In the genomic region with DNA sequence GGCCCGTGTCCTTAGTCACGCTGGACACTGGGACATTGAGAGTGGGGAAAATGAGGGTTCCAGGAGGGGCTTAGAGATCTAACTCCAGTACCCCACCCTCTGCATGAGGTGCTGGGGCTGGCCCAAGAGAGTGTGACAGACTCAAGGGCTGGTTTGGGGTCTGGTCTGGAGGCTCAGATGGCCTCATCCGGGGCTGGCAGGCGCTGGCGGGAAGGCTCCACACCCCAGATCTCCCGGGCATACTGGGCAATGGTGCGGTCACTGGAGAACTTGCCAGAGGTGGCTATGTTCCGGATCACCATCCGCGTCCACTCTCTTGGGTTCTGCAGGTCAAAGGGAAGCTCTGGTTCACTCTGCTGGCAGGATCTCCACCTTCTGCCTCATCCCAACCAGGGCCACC, we compare ENCODE assay signal across 9 cellular contexts. TPM values are rescaled to one million over a fixed set of nuclear protein-coding genes. Genes with fewer than 3 reads are reported as not detected.
DNase-seq lines count a peak whose midpoint lies in the region; ATAC-seq and TF ChIP-seq lines count a peak whose summit lies in the region.
"Had no signal": no experiment of that assay in that cellular context is flagged by ENCODE, and none has a peak within 500 bp of the region (broad histone marks: within the 10 kb centered on the region; RNA-seq: fewer than 3 reads in every experiment).

No MANE protein-coding gene starts in this region.

- H3K36me3 Mint-ChIP-seq in T-helper 17 cell (ENCODE audit: low read depth) = peaks cover 8% of the 10 kb centered on the region
- peaks cover under 1 to 12% (median 10%) of the 10 kb centered on the region in 3 donors for H3K36me3 Mint-ChIP-seq in immature natural killer cell
- peaks cover 17% of the 10 kb centered on the region for H3K36me3 Mint-ChIP-seq in stimulated activated memory B cell treated with anti-CD40 and anti-IgM and Interleukin-4, amounts not matched to agents 10 μg/mL and 1 μg/mL and 100 μg/mL, for 72 hours

- H3K4me1 Mint-ChIP-seq in T-helper 17 cell (peaks cover 37% of the 10 kb centered on the region), immature natural killer cell (peaks cover 49 to 58% of the 10 kb centered on the region in 2 donors)
- H3K4me1 Mint-ChIP-seq in stimulated activated memory B cell treated with anti-CD40 and anti-IgM and Interleukin-4, amounts not matched to agents 10 μg/mL and 1 μg/mL and 100 μg/mL, for 72 hours = peaks cover 61% of the 10 kb centered on the region

- no peaks in the 10 kb centered on the region for H3K9me3 Mint-ChIP-seq in immature natural killer cell
- no peaks in the 10 kb centered on the region for H3K9me3 Mint-ChIP-seq in stimulated activated memory B cell treated with anti-CD40 and anti-IgM and Interleukin-4, amounts not matched to agents 10 μg/mL and 1 μg/mL and 100 μg/mL, for 72 hours

- H3K4me3 ChIP-seq in WERI-Rb-1 (ENCODE audit: low read depth, low read length) = no peak overlapping the region

- H3K27me3 Mint-ChIP-seq in T-helper 17 cell = no peaks in the 10 kb centered on the region
- peaks cover 16 to 22% (median 17%) of the 10 kb centered on the region in 3 donors for H3K27me3 Mint-ChIP-seq in immature natural killer cell (ENCODE audit: low read depth in 3 of 3)
- no peaks in the 10 kb centered on the region for H3K27me3 Mint-ChIP-seq in stimulated activated memory B cell treated with anti-CD40 and anti-IgM and Interleukin-4, amounts not matched to agents 10 μg/mL and 1 μg/mL and 100 μg/mL, for 72 hours

- H3K27ac Mint-ChIP-seq in T-helper 17 cell (peak overlapping the region; percentile 98), immature natural killer cell (peak overlapping the region; percentile 70 to 99 (median 88))
- H3K27ac Mint-ChIP-seq in stimulated activated memory B cell treated with anti-CD40 and anti-IgM and Interleukin-4, amounts not matched to agents 10 μg/mL and 1 μg/mL and 100 μg/mL, for 72 hours = peak overlapping the region; percentile 94

- ATAC-seq in T-helper 17 cell = no peak
- no peak for ATAC-seq in stimulated activated memory B cell treated with anti-CD40 and anti-IgM and Interleukin-4, amounts not matched to agents 10 μg/mL and 1 μg/mL and 100 μg/mL, for 72 hours

- H3K9me3 ChIP-seq in T-helper 17 cell (ENCODE audit: control insufficient read depth, low read length, poor library complexity, severe bottlenecking) (no peaks in the 10 kb centered on the region), WERI-Rb-1 (ENCODE audit: severe bottlenecking) (no peaks in the 10 kb centered on the region)

- no peak for TF ChIP-seq CTCF in GM13977 (IDR thresholded peaks at IDR 0.05; ENCODE audit: extremely low read depth, insufficient read depth, missing control alignments)
- no peak for TF ChIP-seq CTCF in WERI-Rb-1 (IDR thresholded peaks at IDR 0.05; ENCODE audit: low read depth, low read length)

- peak overlapping the region; percentile 98 for H3K4me3 Mint-ChIP-seq in T-helper 17 cell
- peak overlapping the region; percentile 62 to 97 (median 94) for H3K4me3 Mint-ChIP-seq in immature natural killer cell
- H3K4me3 Mint-ChIP-seq in stimulated activated memory B cell treated with anti-CD40 and anti-IgM and Interleukin-4, amounts not matched to agents 10 μg/mL and 1 μg/mL and 100 μg/mL, for 72 hours = peak overlapping the region; percentile 86

- DNase-seq in GM13977 (ENCODE audit: low spot score) (peak; percentile 54), T-helper 17 cell (no peak), immature natural killer cell (no peak), dedifferentiated amniotic fluid mesenchymal stem cell (ENCODE audit: extremely low spot score) (no peak), NCI-H82 treated with DMSO at 0.1 percent for 48 hours (lab: John Stamatoyannopoulos, UW; ENCODE audit: unreplicated experiment) (no peak), WERI-Rb-1 (no peak), SW 1271 (lab: John Stamatoyannopoulos, UW) (no peak)

- H3K36me3 ChIP-seq in WERI-Rb-1 = no peaks in the 10 kb centered on the region

- no peak overlapping the region for H3K27ac ChIP-seq in WERI-Rb-1

- peaks cover 21% of the 10 kb centered on the region for H3K27me3 ChIP-seq in WERI-Rb-1 (ENCODE audit: insufficient read depth, low read depth, severe bottlenecking)

- in situ Hi-C loops in GM13977 (cut with MboI; ENCODE audit: low pct_unique_long_range_greater_than_20kb, low sequenced_read_pairs, unreplicated experiment) = no loop called here

RNA-seq across cellular contexts. Expression of a gene that starts 2.5 kb away (rescaled TPM):
- total RNA-seq in T-helper 17 cell = 100 to 1,000 TPM; 464 to 502 TPM
- polyA plus RNA-seq in immature natural killer cell = 100 to 1,000 TPM; 142 to 165 (median 154) TPM

RNA-seq across cellular contexts. Expression of a gene that starts 13.3 kb away (rescaled TPM):
- 10 to 100 TPM; 11.8 to 27.1 TPM for total RNA-seq in T-helper 17 cell
- 1 to 10 TPM in 1 of 3 donors, under 1 TPM in 1, not detected in 1; 0.63 to 1.1 TPM for polyA plus RNA-seq in immature natural killer cell
- total RNA-seq: glomerular endothelial cell had no signal

RNA-seq across cellular contexts. Expression of a gene that starts 23.5 kb away (rescaled TPM):
- total RNA-seq in T-helper 17 cell = under 1 TPM; 0.21 to 0.32 TPM
- 1 to 10 TPM in 2 of 3 donors, under 1 TPM in 1; 0.44 to 3.6 (median 3.2) TPM for polyA plus RNA-seq in immature natural killer cell
- total RNA-seq: glomerular endothelial cell had no signal

RNA-seq across cellular contexts. Expression of a gene that starts 31.9 kb away (rescaled TPM):
- total RNA-seq in T-helper 17 cell = 1,000 to 10,000 TPM; 1,476 to 1,622 TPM
- polyA plus RNA-seq in immature natural killer cell = 100 to 1,000 TPM in 1 of 3 donors, 10 to 100 TPM in 2; 51.1 to 142 (median 56.3) TPM

RNA-seq across cellular contexts. Expression of a gene that starts 56.5 kb away (rescaled TPM):
- 10 to 100 TPM; 97.8 to 99.2 TPM for total RNA-seq in T-helper 17 cell
- polyA plus RNA-seq in immature natural killer cell = 10 to 100 TPM in 2 of 3 donors, 1 to 10 TPM in 1; 9.2 to 16.4 (median 15.9) TPM
